Comparison of ENCODE assay signal across 27 cellular contexts in the genomic region with DNA sequence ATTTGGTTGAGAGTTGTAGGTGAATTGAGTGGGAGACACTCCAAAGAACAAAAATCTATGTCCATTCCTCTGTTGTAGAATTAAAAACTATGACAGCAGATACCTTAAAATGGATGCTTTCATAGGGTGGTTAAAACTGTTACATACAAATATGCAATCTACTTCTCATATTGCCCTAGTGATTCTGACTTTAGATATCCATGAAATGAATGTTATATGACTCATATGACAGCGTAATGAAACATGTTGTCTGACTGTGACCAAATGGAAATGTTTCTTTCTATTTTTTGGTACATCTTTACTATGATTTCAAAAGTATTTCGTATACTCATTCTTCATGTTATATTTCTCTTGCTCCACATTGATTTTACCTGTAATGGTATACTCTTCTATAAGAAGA.
"Had no signal": no experiment of that assay in that cellular context is flagged by ENCODE, and none has a peak within 500 bp of the region (broad histone marks: within the 10 kb centered on the region; RNA-seq: fewer than 3 reads in every experiment).

No MANE protein-coding gene starts in this region.

- H2AFZ ChIP-seq: hepatocyte, neural progenitor cell had no signal

- H3K36me3 ChIP-seq: ascending aorta, breast epithelium, colonic mucosa, esophagus squamous epithelium, left lung, neural progenitor cell, WERI-Rb-1 had no signal

- H3K27me3 ChIP-seq: ascending aorta, breast epithelium, colonic mucosa, dorsolateral prefrontal cortex, esophagus squamous epithelium, hepatocyte, left lung, neural progenitor cell, uterus had no signal

- H3K4me1 ChIP-seq: ascending aorta, breast epithelium, colonic mucosa, esophagus squamous epithelium, left lung, uterus had no signal

- H3K27ac ChIP-seq: ascending aorta, breast epithelium, colonic mucosa, dorsolateral prefrontal cortex, esophagus squamous epithelium, hepatocyte, left lung, neural progenitor cell, uterus, WERI-Rb-1 had no signal

- H3K4me3 ChIP-seq: ascending aorta, breast epithelium, colonic mucosa, dorsolateral prefrontal cortex, esophagus squamous epithelium, hepatocyte, left lung, lung, neural progenitor cell, uterus had no signal

- H3K4me2 ChIP-seq: hepatocyte, neural progenitor cell had no signal

- FAIRE-seq: endothelial cell of umbilical vein, TTC549 had no signal

- H3K79me2 ChIP-seq: hepatocyte had no signal

- ATAC-seq: activated CD8-positive, alpha-beta T cell treated with anti-CD3 and anti-CD28 coated beads, Interleukin-2, amount 10 ng/mL, durations not matched to agents 7 days and 5 days; effector memory CD8-positive, alpha-beta T cell; left lung; naive thymus-derived CD8-positive, alpha-beta T cell; stimulated activated naive B cell treated with anti-CD40 and anti-IgM and Interleukin-4, amounts not matched to agents 10 μg/mL and 1 μg/mL and 100 μg/mL, for 72 hours had no signal

- H3K9me3 ChIP-seq: ascending aorta, breast epithelium, colonic mucosa, esophagus squamous epithelium, uterus had no signal

- DNase-seq: activated CD4-positive, alpha-beta T cell treated with anti-CD3 and anti-CD28 coated beads, Interleukin-2, amount 50 U/mL, for 1 hour; activated CD4-positive, CD25-positive, alpha-beta regulatory T cell treated with anti-CD3 and anti-CD28 coated beads, Interleukin-2, amount 50 U/mL, for 72 hours; activated CD8-positive, alpha-beta T cell treated with anti-CD3 and anti-CD28 coated beads, Interleukin-2, amount 10 ng/mL, durations not matched to agents 7 days and 5 days; activated gamma-delta T cell; colonic mucosa; dorsolateral prefrontal cortex; effector memory CD8-positive, alpha-beta T cell; esophagus squamous epithelium; foreskin melanocyte; immature natural killer cell; kidney glomerular epithelial cell; left lung; naive thymus-derived CD8-positive, alpha-beta T cell; retina; stimulated activated CD4-positive, alpha-beta T cell treated with anti-CD3 and anti-CD28 coated beads, Interleukin-2, amount 100 ng/mL, for 48 hours; stimulated activated CD8-positive, alpha-beta memory T cell treated with anti-CD3 and anti-CD28 coated beads, Interleukin-4, amount 100 ng/mL, for 48 hours; stimulated activated naive B cell treated with anti-CD40 and anti-IgM and Interleukin-4, amounts not matched to agents 10 μg/mL and 1 μg/mL and 100 μg/mL, for 72 hours; trophoblast cell; uterus; WERI-Rb-1 had no signal

- H3K9ac ChIP-seq: neural progenitor cell had no signal
